10 cellular contexts compared by ENCODE assay signal in genomic region chr2:208363485-208363884, GRCh38. TPM values are rescaled to one million over a fixed set of nuclear protein-coding genes. Genes with fewer than 3 reads are reported as not detected.
DNase-seq lines count a peak whose midpoint lies in the region; ATAC-seq, FAIRE-seq and TF ChIP-seq lines count a peak whose summit lies in the region.
"Had no signal": no experiment of that assay in that cellular context is flagged by ENCODE, and none has a peak within 500 bp of the region (broad histone marks: within the 10 kb centered on the region; RNA-seq: fewer than 3 reads in every experiment).

No MANE protein-coding gene starts in this region.

- peaks cover 2% of the 10 kb centered on the region for H3K9me3 Mint-ChIP-seq in activated naive CD4-positive, alpha-beta T cell treated with anti-CD3 and anti-CD28 coated beads, Interleukin-2, amount 10 ng/mL, durations not matched to agents 7 days and 5 days
- peaks cover 17% of the 10 kb centered on the region for H3K9me3 Mint-ChIP-seq in T-helper 2 cell treated with Interferon-gamma antibody and Interleukin-4, amounts not matched to agents 5 μg/mL and 100 μg/mL, for 36 hours

- no peaks in the 10 kb centered on the region for H3K27me3 Mint-ChIP-seq in activated naive CD4-positive, alpha-beta T cell treated with anti-CD3 and anti-CD28 coated beads, Interleukin-2, amount 10 ng/mL, durations not matched to agents 7 days and 5 days
- H3K27me3 Mint-ChIP-seq in T-helper 2 cell treated with Interferon-gamma antibody and Interleukin-4, amounts not matched to agents 5 μg/mL and 100 μg/mL, for 36 hours (ENCODE audit: low read depth): peaks cover 16% of the 10 kb centered on the region

- H3K4me1 ChIP-seq in K562 (replicated peaks in 1 of 2; ENCODE audit: control insufficient read depth in 2 of 2, insufficient read depth in 2 of 2, low read length in 2 of 2): peaks cover 0 to 7% of the 10 kb centered on the region in 2 experiments; a peak in 1 of 5 replicates

- H3K79me2 ChIP-seq in K562 (ENCODE audit: control insufficient read depth, insufficient read depth, low read length): no peaks in the 10 kb centered on the region

- no peak for TF ChIP-seq RAD21 in K562 (CRISPR knock-in tag; conservative IDR thresholded peaks at IDR 0.05 in 1 of 2, IDR thresholded peaks at IDR 0.05 in 1 of 2)

- no peak overlapping the region for H3K4me3 Mint-ChIP-seq in activated naive CD4-positive, alpha-beta T cell treated with anti-CD3 and anti-CD28 coated beads, Interleukin-2, amount 10 ng/mL, durations not matched to agents 7 days and 5 days
- no peak overlapping the region for H3K4me3 Mint-ChIP-seq in T-helper 2 cell treated with Interferon-gamma antibody and Interleukin-4, amounts not matched to agents 5 μg/mL and 100 μg/mL, for 36 hours

- no peak overlapping the region for H3K27ac ChIP-seq in K562 (ENCODE audit: extremely low read depth, low read depth, low read length)

- no peaks in the 10 kb centered on the region for H3K4me1 Mint-ChIP-seq in activated naive CD4-positive, alpha-beta T cell treated with anti-CD3 and anti-CD28 coated beads, Interleukin-2, amount 10 ng/mL, durations not matched to agents 7 days and 5 days
- peaks cover 15% of the 10 kb centered on the region for H3K4me1 Mint-ChIP-seq in T-helper 2 cell treated with Interferon-gamma antibody and Interleukin-4, amounts not matched to agents 5 μg/mL and 100 μg/mL, for 36 hours (ENCODE audit: low read depth)

- FAIRE-seq in K562 (lab: Jason Lieb, UNC): no peak

- no peak overlapping the region for H3K4me2 ChIP-seq in K562 (ENCODE audit: insufficient read depth, low read length)

- DNase-seq in AG09309 (ENCODE audit: low read depth) (peak; percentile 47), K562 (ENCODE audit: extremely low read depth in 1 of 4, low spot score in 3 of 4) (no peak), NCI-H446 (lab: John Stamatoyannopoulos, UW) (no peak)
- DNase-seq in activated naive CD4-positive, alpha-beta T cell treated with anti-CD3 and anti-CD28 coated beads, Interleukin-2, amount 10 ng/mL, durations not matched to agents 7 days and 5 days: no peak
- no peak for DNase-seq in T-helper 2 cell treated with Interferon-gamma antibody and Interleukin-4, amounts not matched to agents 5 μg/mL and 100 μg/mL, for 36 hours (ENCODE audit: low spot score)
- DNase-seq: DMS153, NCI-H1436 treated with DMSO at 0.1 percent for 48 hours had no signal

- no peak overlapping the region for H3K9ac ChIP-seq in K562 (ENCODE audit: insufficient read depth in 1 of 2, low read depth in 2 of 2, low read length in 2 of 2)

- in situ Hi-C loops in K562 (cut with MboI): no loop called here

- H3K36me3 ChIP-seq in K562 (ENCODE audit: control insufficient read depth, insufficient read depth, low read length): peaks cover 3% of the 10 kb centered on the region; the same call in 1 of the 3 replicates

- intact Hi-C loops in K562 (cut with micrococcal nuclease): no loop called here

- no TSS peak for BruUV-seq in K562 (replicated peaks; lab: Mats Ljungman, UMichigan)

- H3K27ac Mint-ChIP-seq in activated naive CD4-positive, alpha-beta T cell treated with anti-CD3 and anti-CD28 coated beads, Interleukin-2, amount 10 ng/mL, durations not matched to agents 7 days and 5 days: no peak overlapping the region
- no peak overlapping the region for H3K27ac Mint-ChIP-seq in T-helper 2 cell treated with Interferon-gamma antibody and Interleukin-4, amounts not matched to agents 5 μg/mL and 100 μg/mL, for 36 hours

- H3K4me3 ChIP-seq in AG09309 (ENCODE audit: control insufficient read depth, low read depth, low read length): no peak overlapping the region
- no peak overlapping the region for H3K4me3 ChIP-seq in K562

- TF ChIP-seq CTCF in AG09309 (IDR thresholded peaks at IDR 0.05; ENCODE audit: control insufficient read depth, insufficient read depth, low read depth, low read length, missing control alignments): no peak
- TF ChIP-seq CTCF in K562 (IDR thresholded peaks at IDR 0.05 in 2 of 3, conservative IDR thresholded peaks at IDR 0.05 in 1 of 3; ENCODE audit: insufficient read depth in 2 of 3, low read depth in 1 of 3, low read length in 3 of 3): no peak

- 0% methylated on average over 2 of the region's 2 CpGs for WGBS in K562 (ENCODE audit: insufficient coverage, low coverage, missing lambda C conversion rate)

- CTCF ChIA-PET in K562 (lab: Yijun Ruan, JAX; ENCODE audit: low intra/inter-chr PET ratio): no interaction called here
- CTCF ChIA-PET in activated naive CD4-positive, alpha-beta T cell treated with anti-CD3 and anti-CD28 coated beads, Interleukin-2, amount 10 ng/mL, durations not matched to agents 7 days and 5 days (lab: Charles Lee): no interaction called here

- no peak for TF ChIP-seq EP300 in K562 (IDR thresholded peaks at IDR 0.05; ENCODE audit: low read length)

- TF ChIP-seq POLR2A in K562 (conservative IDR thresholded peaks at IDR 0.05): no peak

- no peaks in the 10 kb centered on the region for H3K9me3 ChIP-seq in K562 (replicated peaks; ENCODE audit: control insufficient read depth, insufficient read depth, low read depth, low read length)

- H3K27me3 ChIP-seq in K562 (ENCODE audit: control insufficient read depth in 2 of 2, insufficient read depth in 2 of 2, low read length in 2 of 2): no peaks in the 10 kb centered on the region

- ATAC-seq in GM19463 (IDR thresholded peaks at IDR 0.05; ENCODE audit: unreplicated experiment) (peak; percentile 68), HG03432 (IDR thresholded peaks at IDR 0.05; ENCODE audit: unreplicated experiment) (peak; percentile 84), K562 (no peak; the same call in 2 of the 3 replicates), HG02588 (IDR thresholded peaks at IDR 0.05; ENCODE audit: unreplicated experiment) (no peak)

- POLR2A ChIA-PET in K562 (lab: Yijun Ruan, JAX): interaction anchor here (0.6 kb wide), 1 partner anchor 49 kb away, joined by 4 read pairs; no protein-coding TSS in a partner anchor

- H4K20me1 ChIP-seq in K562 (replicated peaks; ENCODE audit: control insufficient read depth, insufficient read depth, low read length): no peaks in the 10 kb centered on the region

- no peak overlapping the region for H2AFZ ChIP-seq in K562 (ENCODE audit: low read depth, low read length)

- peaks cover 10% of the 10 kb centered on the region for H3K36me3 Mint-ChIP-seq in activated naive CD4-positive, alpha-beta T cell treated with anti-CD3 and anti-CD28 coated beads, Interleukin-2, amount 10 ng/mL, durations not matched to agents 7 days and 5 days
- peaks cover 15% of the 10 kb centered on the region for H3K36me3 Mint-ChIP-seq in T-helper 2 cell treated with Interferon-gamma antibody and Interleukin-4, amounts not matched to agents 5 μg/mL and 100 μg/mL, for 36 hours (ENCODE audit: low read depth)

- no peaks in the 10 kb centered on the region for H3K9me1 ChIP-seq in K562 (ENCODE audit: control insufficient read depth, insufficient read depth, low read length)

TF ChIP-seq in K562, 482 proteins besides CTCF, POLR2A, EP300 and RAD21 (continues in another document):
- TF ChIP-seq ERF (CRISPR knock-in tag; IDR thresholded peaks at IDR 0.05): no peak
- no peak for TF ChIP-seq ZNF695 (CRISPR knock-in tag; IDR thresholded peaks at IDR 0.05)
- peak; percentile 25; the same call in 1 of the 2 replicates for TF ChIP-seq TEAD4 (IDR thresholded peaks at IDR 0.05; ENCODE audit: low read length)
- TF ChIP-seq TEAD4 (CRISPR knock-in tag; IDR thresholded peaks at IDR 0.05; ENCODE audit: borderline replicate concordance): no peak
- no peak for TF ChIP-seq FOXO4 (CRISPR knock-in tag; IDR thresholded peaks at IDR 0.05)
- TF ChIP-seq GTF2B (IDR thresholded peaks at IDR 0.05; ENCODE audit: extremely low read depth, insufficient read length): no peak
- TF ChIP-seq NFIX (CRISPR knock-in tag; IDR thresholded peaks at IDR 0.05; ENCODE audit: low read depth): no peak

RNA-seq across cellular contexts. Expression of gene PTH2R, which starts 43.1 kb away (rescaled TPM):
- 5.3 and 15.2 TPM in 2 replicates for total RNA-seq in K562 (2011; cell fraction: chromatin; rRNA removed; ENCODE audit: low replicate concordance)
- total RNA-seq in K562 (2011; cell fraction: nucleolus; rRNA removed): 1.8 and 3.0 TPM in 2 replicates
- 3.2 and 5.5 TPM in 2 replicates for total RNA-seq in K562 (2011; cell fraction: nucleoplasm; rRNA removed)
- total RNA-seq in K562 (2014; rRNA removed) (2.7 and 4.0 TPM in 2 replicates), K562 (2014; rRNA removed; fragmentation: Illumina TruSeq; extraction: Trizol) (5.8 and 6.4 TPM in 2 replicates), K562 (2015; rRNA removed; fragmentation: Illumina TruSeq; extraction: Trizol) (8.1 and 8.8 TPM in 2 replicates), K562 (2021) (6.0 and 6.5 TPM in 2 replicates)
- polyA plus RNA-seq in K562 (2011; rRNA removed) (3.4 and 6.0 TPM in 2 replicates), K562 (2014; fragmentation: Illumina TruSeq; extraction: Trizol) (4.6 and 4.9 TPM in 2 replicates), K562 (2014; fragmentation: Nextera tagmentation; extraction: Ambion mirVana) (1 to 10 TPM; 2.7 to 3.4 TPM), K562 (2014; rRNA removed) (2.3 and 4.2 TPM in 2 replicates)
- polyA plus RNA-seq in K562 (2011; cell fraction: cytosol; rRNA removed): 0.28 and 1.9 TPM in 2 replicates
- 1.6 and 5.0 TPM in 2 replicates for polyA plus RNA-seq in K562 (2011; cell fraction: nucleus; rRNA removed)
- polyA plus RNA-seq in K562 (2012): 3.8 and 7.3 TPM in 2 replicates
- 4.0 and 9.1 TPM in 2 replicates for polyA minus RNA-seq in K562 (2011; rRNA and poly(A)+ RNA removed)
- 2.8 TPM in 1 of 2 replicates, not detected in the other for polyA minus RNA-seq in K562 (2011; cell fraction: cytosol; rRNA and poly(A)+ RNA removed)
- 3.0 and 15.1 TPM in 2 replicates for polyA minus RNA-seq in K562 (2011; cell fraction: nucleus; rRNA and poly(A)+ RNA removed)

Comparison
In these comparisons a context has a peak if more than half of its experiments do, and no peak if none do; other contexts are left out.
1. ATAC-seq: peak in GM19463 (single experiment) and HG03432 (single experiment); none in K562 (single experiment) and HG02588 (single experiment).